Comparison of ENCODE assay signal across 17 cellular contexts in genomic region chr9:95732803-95733686, GRCh38.
DNase-seq lines count a peak whose midpoint lies in the region; ATAC-seq and TF ChIP-seq lines count a peak whose summit lies in the region.
"Had no signal": no experiment of that assay in that cellular context is flagged by ENCODE, and none has a peak within 500 bp of the region (broad histone marks: within the 10 kb centered on the region; RNA-seq: fewer than 3 reads in every experiment).

No MANE protein-coding gene starts in this region.

- 52 to 60% methylated on average over 5 to 6 of the region's 6 CpGs for WGBS in gastroesophageal sphincter (ENCODE audit: low coverage in 1 of 2), 2 donors
- WGBS in trophoblast cell (ENCODE audit: extremely low coverage, insufficient coverage, insufficient read length) = no CpG with 5 or more reads among the region's 6 CpGs
- 36 to 43% methylated on average over 6 of the region's 6 CpGs for WGBS in tibial nerve, 2 donors

- H3K79me2 ChIP-seq in trophoblast cell (ENCODE audit: control insufficient read depth, insufficient read depth, low read length, poor library complexity) = peaks cover 1% of the 10 kb centered on the region

- no peaks in the 10 kb centered on the region for H3K9me3 ChIP-seq in gastroesophageal sphincter
- peaks cover 2% of the 10 kb centered on the region for H3K9me3 ChIP-seq in trophoblast cell (ENCODE audit: insufficient read depth, low read depth, low read length)
- H3K9me3 ChIP-seq in tibial nerve = peaks cover 0 to 4% (median 0%) of the 10 kb centered on the region in 4 donors
- H3K9me3 ChIP-seq: HAP-1 had no signal

- peaks cover 0 to 10% (median 0%) of the 10 kb centered on the region in 3 donors for H3K4me1 ChIP-seq in gastroesophageal sphincter
- H3K4me1 ChIP-seq in trophoblast cell (ENCODE audit: control insufficient read depth in 1 of 2, insufficient read depth in 2 of 2, low read length in 2 of 2) = peaks cover 19 to 23% of the 10 kb centered on the region in 2 experiments
- peaks cover 0 to 42% (median 10%) of the 10 kb centered on the region in 4 donors for H3K4me1 ChIP-seq in tibial nerve

- no peak overlapping the region for H3K4me3 Mint-ChIP-seq in activated naive CD8-positive, alpha-beta T cell treated with anti-CD3 and anti-CD28 coated beads, Interleukin-2, amount 50 U/mL, for 24 hours
- H3K4me3 Mint-ChIP-seq in activated naive CD8-positive, alpha-beta T cell treated with anti-CD3 and anti-CD28 coated beads for 36 hours = no peak overlapping the region

- peaks cover 12% of the 10 kb centered on the region for H3K79me1 ChIP-seq in trophoblast cell (ENCODE audit: low read length)

- ATAC-seq in activated naive CD8-positive, alpha-beta T cell treated with anti-CD3 and anti-CD28 coated beads, Interleukin-2, amount 50 U/mL, for 24 hours = peak; percentile 56
- peak; percentile 54 for ATAC-seq in gastroesophageal sphincter
- ATAC-seq in GM21367 (IDR thresholded peaks at IDR 0.05; ENCODE audit: unreplicated experiment) = no peak

- no peak overlapping the region for H3K4ac ChIP-seq in trophoblast cell (ENCODE audit: low read depth, low read length)

- no peak for DNase-seq in activated naive CD8-positive, alpha-beta T cell treated with anti-CD3 and anti-CD28 coated beads, Interleukin-2, amount 50 U/mL, for 24 hours
- DNase-seq in activated naive CD8-positive, alpha-beta T cell treated with anti-CD3 and anti-CD28 coated beads for 36 hours = no peak
- no peak for DNase-seq in trophoblast cell
- peak in 1 of 2 donors; percentile 19 for DNase-seq in tibial nerve (ENCODE audit: low spot score in 2 of 2)
- no peak for DNase-seq in C1 segment of cervical spinal cord (lab: John Stamatoyannopoulos, UW)
- DNase-seq in NCI-H774 (lab: John Stamatoyannopoulos, UW) = no peak
- DNase-seq: CD8-positive, alpha-beta memory T cell; DMS79; NCI-H1436; NCI-H2029; NCI-H2171; NCI-H446 had no signal

- no peaks in the 10 kb centered on the region for H3K27me3 ChIP-seq in gastroesophageal sphincter
- H3K27me3 ChIP-seq in trophoblast cell (ENCODE audit: insufficient read depth, low read length) = no peaks in the 10 kb centered on the region
- no peaks in the 10 kb centered on the region for H3K27me3 ChIP-seq in tibial nerve

- TF ChIP-seq EP300 in gastroesophageal sphincter (IDR thresholded peaks at IDR 0.05) (no peak), tibial nerve (IDR thresholded peaks at IDR 0.05) (peak in 1 of 2 donors; percentile 26)

- no peak overlapping the region for H4K12ac ChIP-seq in trophoblast cell (ENCODE audit: low read depth, low read length)

- peaks cover 8% of the 10 kb centered on the region for H3K9me3 Mint-ChIP-seq in activated naive CD8-positive, alpha-beta T cell treated with anti-CD3 and anti-CD28 coated beads, Interleukin-2, amount 50 U/mL, for 24 hours
- peaks cover 4% of the 10 kb centered on the region for H3K9me3 Mint-ChIP-seq in activated naive CD8-positive, alpha-beta T cell treated with anti-CD3 and anti-CD28 coated beads for 36 hours

- H2BK5ac ChIP-seq in trophoblast cell (ENCODE audit: low read depth, low read length, poor library complexity) = no peak overlapping the region

- peaks cover 39% of the 10 kb centered on the region for H3K4me1 Mint-ChIP-seq in activated naive CD8-positive, alpha-beta T cell treated with anti-CD3 and anti-CD28 coated beads, Interleukin-2, amount 50 U/mL, for 24 hours
- peaks cover 28% of the 10 kb centered on the region for H3K4me1 Mint-ChIP-seq in activated naive CD8-positive, alpha-beta T cell treated with anti-CD3 and anti-CD28 coated beads for 36 hours

- no peak overlapping the region for H3K27ac Mint-ChIP-seq in activated naive CD8-positive, alpha-beta T cell treated with anti-CD3 and anti-CD28 coated beads, Interleukin-2, amount 50 U/mL, for 24 hours
- no peak overlapping the region for H3K27ac Mint-ChIP-seq in activated naive CD8-positive, alpha-beta T cell treated with anti-CD3 and anti-CD28 coated beads for 36 hours

- H4K8ac ChIP-seq in trophoblast cell (ENCODE audit: low read depth, low read length) = no peak overlapping the region

- H3K23ac ChIP-seq in trophoblast cell (ENCODE audit: low read length) = no peak overlapping the region

- TF ChIP-seq POLR2A in gastroesophageal sphincter (IDR thresholded peaks at IDR 0.05) (no peak), tibial nerve (IDR thresholded peaks at IDR 0.05) (no peak)

- TF ChIP-seq CTCF in gastroesophageal sphincter (IDR thresholded peaks at IDR 0.05) (no peak), tibial nerve (IDR thresholded peaks at IDR 0.05) (no peak)

- H3K36me3 Mint-ChIP-seq in activated naive CD8-positive, alpha-beta T cell treated with anti-CD3 and anti-CD28 coated beads, Interleukin-2, amount 50 U/mL, for 24 hours (ENCODE audit: low read depth) = no peaks in the 10 kb centered on the region
- H3K36me3 Mint-ChIP-seq in activated naive CD8-positive, alpha-beta T cell treated with anti-CD3 and anti-CD28 coated beads for 36 hours = peaks cover 2% of the 10 kb centered on the region

- H3K4me3 ChIP-seq in gastroesophageal sphincter (no peak overlapping the region), trophoblast cell (ENCODE audit: low read depth, low read length) (no peak overlapping the region), tibial nerve (no peak overlapping the region)
- H3K4me3 ChIP-seq: HAP-1 had no signal

- H3K9ac ChIP-seq in trophoblast cell (ENCODE audit: low read length) = no peak overlapping the region

- H3K14ac ChIP-seq in trophoblast cell (ENCODE audit: low read length) = no peak overlapping the region

- H2AFZ ChIP-seq in trophoblast cell (ENCODE audit: insufficient read depth, low read length, poor library complexity) = no peak overlapping the region

- H2BK120ac ChIP-seq in trophoblast cell (ENCODE audit: insufficient read depth, low read length, poor library complexity) = no peak overlapping the region

- no peak overlapping the region for H2AK5ac ChIP-seq in trophoblast cell (ENCODE audit: low read length)

- peaks cover 6% of the 10 kb centered on the region for H3K27me3 Mint-ChIP-seq in activated naive CD8-positive, alpha-beta T cell treated with anti-CD3 and anti-CD28 coated beads, Interleukin-2, amount 50 U/mL, for 24 hours
- peaks cover 19% of the 10 kb centered on the region for H3K27me3 Mint-ChIP-seq in activated naive CD8-positive, alpha-beta T cell treated with anti-CD3 and anti-CD28 coated beads for 36 hours

- peak overlapping the region in 1 of 4 donors; percentile 43 for H3K27ac ChIP-seq in gastroesophageal sphincter
- H3K27ac ChIP-seq in trophoblast cell (ENCODE audit: low read depth, low read length) = peak overlapping the region; percentile 0
- peak overlapping the region in 3 of 4 donors; percentile 2 to 66 (median 44) for H3K27ac ChIP-seq in tibial nerve
- H3K27ac ChIP-seq: HL-60, RWPE1 had no signal

- H4K91ac ChIP-seq in trophoblast cell (ENCODE audit: low read depth, low read length) = peak overlapping the region; percentile 57

- no peak overlapping the region for H2BK12ac ChIP-seq in trophoblast cell (ENCODE audit: low read length)

- H3K36me3 ChIP-seq in gastroesophageal sphincter (no peaks in the 10 kb centered on the region), trophoblast cell (ENCODE audit: control insufficient read depth in 1 of 2, insufficient read depth in 2 of 2, low read length in 2 of 2) (no peaks in the 10 kb centered on the region), tibial nerve (no peaks in the 10 kb centered on the region)
- H3K36me3 ChIP-seq: HAP-1 had no signal

- H3K4me2 ChIP-seq in trophoblast cell (ENCODE audit: low read length) = no peak overlapping the region

- no peak overlapping the region for H3K18ac ChIP-seq in trophoblast cell (ENCODE audit: low read length)
